Comparison of ENCODE assay signal across 27 cellular contexts in genomic region chr3:55423888-55424287, GRCh38.
"Had no signal": no experiment of that assay in that cellular context is flagged by ENCODE, and none has a peak within 500 bp of the region (broad histone marks: within the 10 kb centered on the region; RNA-seq: fewer than 3 reads in every experiment).

No MANE protein-coding gene starts in this region.

- H3K27ac Mint-ChIP-seq: activated CD8-positive, alpha-beta T cell treated with anti-CD3 and anti-CD28 coated beads, Interleukin-2, amount 10 ng/mL, durations not matched to agents 7 days and 5 days; activated naive CD8-positive, alpha-beta T cell treated with anti-CD3 and anti-CD28 coated beads, Interleukin-2, amount 10 ng/mL, durations not matched to agents 7 days and 5 days; T-helper 1 cell treated with Interleukin-12 subunit alpha and Interleukin-12 subunit beta and Interleukin-4 antibody, amounts not matched to agents 30 μg/mL and 1 μg/mL, for 36 hours had no signal

- H3K4me3 Mint-ChIP-seq: activated CD8-positive, alpha-beta T cell treated with anti-CD3 and anti-CD28 coated beads, Interleukin-2, amount 10 ng/mL, durations not matched to agents 7 days and 5 days; activated naive CD8-positive, alpha-beta T cell treated with anti-CD3 and anti-CD28 coated beads, Interleukin-2, amount 10 ng/mL, durations not matched to agents 7 days and 5 days; T-helper 1 cell treated with Interleukin-12 subunit alpha and Interleukin-12 subunit beta and Interleukin-4 antibody, amounts not matched to agents 30 μg/mL and 1 μg/mL, for 36 hours had no signal

- H3K27me3 ChIP-seq: adrenal gland, MG63, Peyer's patch had no signal

- H3K4me1 ChIP-seq: adrenal gland, Peyer's patch had no signal

- DNase-seq: activated CD4-positive, alpha-beta T cell treated with anti-CD3 and anti-CD28 coated beads for 48 hours; activated CD4-positive, alpha-beta T cell treated with anti-CD3 and anti-CD28 coated beads, Interleukin-2, amount 50 U/mL, for 4 hours; activated CD8-positive, alpha-beta memory T cell treated with anti-CD3 and anti-CD28 coated beads, Interleukin-2, amount 50 U/mL, for 48 hours; activated CD8-positive, alpha-beta T cell treated with anti-CD3 and anti-CD28 coated beads, Interleukin-2, amount 10 ng/mL, durations not matched to agents 7 days and 5 days; activated naive CD4-positive, alpha-beta T cell treated with anti-CD3 and anti-CD28 coated beads, Interleukin-2, amount 50 U/mL, for 16 hours; activated naive CD8-positive, alpha-beta T cell treated with anti-CD3 and anti-CD28 coated beads, Interleukin-2, amount 10 ng/mL, durations not matched to agents 7 days and 5 days; activated T-cell treated with anti-CD3 and anti-CD28 coated beads, Interleukin-2, amount 50 U/mL, for 1 hour; adrenal gland; anterior cingulate cortex; caudate nucleus; MG63; MV-4-11; NCI-H1105; NCI-H1436; NCI-H1694 treated with DMSO at 0.1 percent for 48 hours; NCI-H2081 treated with DMSO at 0.1 percent for 48 hours; NCI-H2171 treated with DMSO at 0.1 percent for 48 hours; NCI-H226; NCI-H526; NCI-H774; NK-92 treated with Interleukin-12 subunit alpha and Interleukin-12 subunit beta, amount 100 ng/mL, for 24 hours; OCI-M1; Peyer's patch; SHP77 treated with DMSO at 0.1 percent for 48 hours had no signal

- H3K4me3 ChIP-seq: adrenal gland, MG63, Peyer's patch had no signal

- H3K4me1 Mint-ChIP-seq: activated naive CD8-positive, alpha-beta T cell treated with anti-CD3 and anti-CD28 coated beads, Interleukin-2, amount 10 ng/mL, durations not matched to agents 7 days and 5 days had no signal

- H3K36me3 Mint-ChIP-seq: activated naive CD8-positive, alpha-beta T cell treated with anti-CD3 and anti-CD28 coated beads, Interleukin-2, amount 10 ng/mL, durations not matched to agents 7 days and 5 days had no signal

- H3K27me3 Mint-ChIP-seq: activated naive CD8-positive, alpha-beta T cell treated with anti-CD3 and anti-CD28 coated beads, Interleukin-2, amount 10 ng/mL, durations not matched to agents 7 days and 5 days had no signal

- ATAC-seq: activated CD4-positive, CD25-positive, alpha-beta regulatory T cell treated with anti-CD3 and anti-CD28 coated beads, Interleukin-2, amount 50 U/mL, for 24 hours; activated CD8-positive, alpha-beta T cell treated with anti-CD3 and anti-CD28 coated beads, Interleukin-2, amount 10 ng/mL, durations not matched to agents 7 days and 5 days had no signal

- H3K36me3 ChIP-seq: adrenal gland, MG63, Peyer's patch had no signal

- H3K27ac ChIP-seq: adrenal gland, Peyer's patch, RWPE1 had no signal

- H3K9me3 ChIP-seq: adrenal gland had no signal
